8 cellular contexts compared by ENCODE assay signal in genomic region chr6:11732036-11732545, GRCh38. TPM values are rescaled to one million over a fixed set of nuclear protein-coding genes. Genes with fewer than 3 reads are reported as not detected.
DNase-seq lines count a peak whose midpoint lies in the region; ATAC-seq lines count a peak whose summit lies in the region.

No MANE protein-coding gene starts in this region.

- no peaks in the 10 kb centered on the region for H3K27me3 ChIP-seq in CD4-positive, alpha-beta memory T cell (ENCODE audit: insufficient read depth, low read length)

- peak overlapping the region in 1 of 2 donors; percentile 3 for H3K4me3 ChIP-seq in CD4-positive, alpha-beta memory T cell (ENCODE audit: low read length in 2 of 2)

- POLR2A ChIA-PET in CD4-positive, alpha-beta memory T cell (lab: Charles Lee; ENCODE audit: partially characterized antibody): interaction anchor here (0.8 to 1.7 kb wide), 3 partner anchors 9 to 20 kb away, joined by 4 to 6 read pairs (median 6); no protein-coding TSS in a partner anchor

- peak; percentile 59 for ATAC-seq in GM19467 (IDR thresholded peaks at IDR 0.05; ENCODE audit: unreplicated experiment)
- peak; percentile 31 for ATAC-seq in HG03575 (IDR thresholded peaks at IDR 0.05; ENCODE audit: extremely low read depth, insufficient number of reproducible peaks, low FRiP score, unreplicated experiment)
- peak; percentile 65 for ATAC-seq in activated T-helper 17 cell treated with anti-CD3 and anti-CD28 coated beads, Interleukin-2, amount 50 U/mL, for 72 hours (replicated peaks)
- peak; percentile 30 for ATAC-seq in left colon
- ATAC-seq in stimulated activated naive CD8-positive, alpha-beta T cell treated with anti-CD3 and anti-CD28 coated beads, Interleukin-15, amount 100 ng/mL, for 72 hours: peak; percentile 79

- no peaks in the 10 kb centered on the region for H3K9me3 ChIP-seq in CD4-positive, alpha-beta memory T cell (ENCODE audit: control insufficient read depth in 1 of 2, low read length in 2 of 2)

- H3K4me1 ChIP-seq in CD4-positive, alpha-beta memory T cell (ENCODE audit: insufficient read depth, low read length): peaks cover 49% of the 10 kb centered on the region

- peaks cover 0 to 2% (median 0%) of the 10 kb centered on the region in 8 donors for H3K9me3 Mint-ChIP-seq in CD4-positive, alpha-beta memory T cell
- peaks cover 4% of the 10 kb centered on the region for H3K9me3 Mint-ChIP-seq in activated T-helper 17 cell treated with anti-CD3 and anti-CD28 coated beads, Interleukin-2, amount 50 U/mL, for 72 hours
- H3K9me3 Mint-ChIP-seq in stimulated activated naive CD8-positive, alpha-beta T cell treated with anti-CD3 and anti-CD28 coated beads, Interleukin-15, amount 100 ng/mL, for 72 hours: peaks cover 6 to 14% of the 10 kb centered on the region in 2 donors

- intact Hi-C loops in CD4-positive, alpha-beta memory T cell (cut with micrococcal nuclease): no loop called here
- intact Hi-C loops in left colon (cut with DNase I, micrococcal nuclease): no loop called here

- peak overlapping the region; percentile 25 to 81 (median 54) for H3K4me3 Mint-ChIP-seq in CD4-positive, alpha-beta memory T cell
- peak overlapping the region; percentile 83 for H3K4me3 Mint-ChIP-seq in activated T-helper 17 cell treated with anti-CD3 and anti-CD28 coated beads, Interleukin-2, amount 50 U/mL, for 72 hours
- H3K4me3 Mint-ChIP-seq in stimulated activated naive CD8-positive, alpha-beta T cell treated with anti-CD3 and anti-CD28 coated beads, Interleukin-15, amount 100 ng/mL, for 72 hours: peak overlapping the region; percentile 48 to 51

- H3K27me3 Mint-ChIP-seq in CD4-positive, alpha-beta memory T cell: peaks cover 2 to 6% of the 10 kb centered on the region in 2 donors
- no peaks in the 10 kb centered on the region for H3K27me3 Mint-ChIP-seq in activated T-helper 17 cell treated with anti-CD3 and anti-CD28 coated beads, Interleukin-2, amount 50 U/mL, for 72 hours
- H3K27me3 Mint-ChIP-seq in stimulated activated naive CD8-positive, alpha-beta T cell treated with anti-CD3 and anti-CD28 coated beads, Interleukin-15, amount 100 ng/mL, for 72 hours: no peaks in the 10 kb centered on the region

- H3K4me1 Mint-ChIP-seq in CD4-positive, alpha-beta memory T cell: peaks cover 32 to 48% (median 38%) of the 10 kb centered on the region in 4 donors
- H3K4me1 Mint-ChIP-seq in activated T-helper 17 cell treated with anti-CD3 and anti-CD28 coated beads, Interleukin-2, amount 50 U/mL, for 72 hours: peaks cover 37% of the 10 kb centered on the region
- peaks cover 67% of the 10 kb centered on the region for H3K4me1 Mint-ChIP-seq in stimulated activated naive CD8-positive, alpha-beta T cell treated with anti-CD3 and anti-CD28 coated beads, Interleukin-15, amount 100 ng/mL, for 72 hours

- no peak overlapping the region for H3K27ac ChIP-seq in CD4-positive, alpha-beta memory T cell (ENCODE audit: low read depth, low read length)

- H3K36me3 ChIP-seq in CD4-positive, alpha-beta memory T cell (ENCODE audit: insufficient read depth, low read length): no peaks in the 10 kb centered on the region

- DNase-seq in CD4-positive, alpha-beta memory T cell: no peak
- DNase-seq in left colon (peak; percentile 20 to 51), NCI-H1417 treated with DMSO at 0.1 percent for 48 hours (lab: John Stamatoyannopoulos, UW) (no peak), NCI-H524 (lab: John Stamatoyannopoulos, UW) (no peak)
- peak; percentile 70 to 85 for DNase-seq in stimulated activated naive CD8-positive, alpha-beta T cell treated with anti-CD3 and anti-CD28 coated beads, Interleukin-15, amount 100 ng/mL, for 72 hours

- H3K27ac Mint-ChIP-seq in CD4-positive, alpha-beta memory T cell: peak overlapping the region in 6 of 7 donors; percentile 11 to 86 (median 78)
- H3K27ac Mint-ChIP-seq in activated T-helper 17 cell treated with anti-CD3 and anti-CD28 coated beads, Interleukin-2, amount 50 U/mL, for 72 hours: peak overlapping the region; percentile 92
- H3K27ac Mint-ChIP-seq in stimulated activated naive CD8-positive, alpha-beta T cell treated with anti-CD3 and anti-CD28 coated beads, Interleukin-15, amount 100 ng/mL, for 72 hours: peak overlapping the region; percentile 85 to 89

- H3K36me3 Mint-ChIP-seq in CD4-positive, alpha-beta memory T cell: no peaks in the 10 kb centered on the region
- peaks cover 38% of the 10 kb centered on the region for H3K36me3 Mint-ChIP-seq in activated T-helper 17 cell treated with anti-CD3 and anti-CD28 coated beads, Interleukin-2, amount 50 U/mL, for 72 hours (ENCODE audit: low read depth)

- CTCF ChIA-PET in CD4-positive, alpha-beta memory T cell (lab: Charles Lee; ENCODE audit: partially characterized antibody): interaction anchor here (0.8 to 1.8 kb wide), 5 partner anchors 9 to 278 kb away, joined by 3 to 6 read pairs (median 4); no protein-coding TSS in a partner anchor

RNA-seq across cellular contexts. Expression of gene ADTRP, which starts 46.5 kb away (rescaled TPM):
- total RNA-seq in CD4-positive, alpha-beta memory T cell: 1 to 10 TPM; 7.0 to 8.0 TPM
- polyA plus RNA-seq in CD4-positive, alpha-beta memory T cell: 10 to 100 TPM; 15.8 to 41.9 TPM
- total RNA-seq in activated T-helper 17 cell treated with anti-CD3 and anti-CD28 coated beads, Interleukin-2, amount 50 U/mL, for 72 hours: 10 to 100 TPM; 47.7 to 81.3 TPM
- total RNA-seq in left colon: 100 to 1,000 TPM; 106 to 124 TPM

Comparison
In these comparisons a context has a peak if more than half of its experiments do, and no peak if none do; other contexts are left out.
1. DNase-seq: peak in left colon (2 of 2) and stimulated activated naive CD8-positive, alpha-beta T cell treated with anti-CD3 and anti-CD28 coated beads, Interleukin-15, amount 100 ng/mL, for 72 hours (2 of 2); none in CD4-positive, alpha-beta memory T cell (0 of 5), NCI-H1417 treated with DMSO at 0.1 percent for 48 hours (single experiment) and NCI-H524 (0 of 2).
2. RNA of gene ADTRP, which starts 46.5 kb away (total RNA-seq): 106 to 124 TPM in left colon and 47.7 to 81.3 TPM in activated T-helper 17 cell treated with anti-CD3 and anti-CD28 coated beads, Interleukin-2, amount 50 U/mL, for 72 hours; 7.0 to 8.0 TPM in CD4-positive, alpha-beta memory T cell; every median in the first group is over 4 times any median in the second.
3. Peak in every context shown above with its lines, with median percentiles within 50 percentile points of each other: H3K27ac Mint-ChIP-seq, H3K4me3 Mint-ChIP-seq and ATAC-seq.